8 cellular contexts compared by ENCODE assay signal in genomic region chr10:50503156-50503555, GRCh38.
A peak's percentile ranks its signal among the peaks of the same experiment; 100 is the strongest.
DNase-seq lines count a peak whose midpoint lies in the region; ATAC-seq, FAIRE-seq and TF ChIP-seq lines count a peak whose summit lies in the region.
"Not testable (repeated sequence)": the region's sequence is repeated elsewhere in the genome, so short reads cannot be mapped to it uniquely, and the experiment has no call there.

No MANE protein-coding gene starts in this region.

- peaks cover 13% of the 10 kb centered on the region for H4K20me1 ChIP-seq in astrocyte (ENCODE audit: insufficient read depth, low read length)

- not testable (repeated sequence) for H4K8ac ChIP-seq in mesendoderm (ENCODE audit: low read depth, low read length)

- not testable (repeated sequence) for H2AK5ac ChIP-seq in mesendoderm (ENCODE audit: low read length)

- H3K18ac ChIP-seq in mesendoderm (ENCODE audit: low read length), result not testable (repeated sequence)

- H3K27ac ChIP-seq in CD4-positive, alpha-beta T cell (ENCODE audit: low read depth, low read length); astrocyte (ENCODE audit: low read depth, low read length): not testable (repeated sequence)
- H3K27ac ChIP-seq in RWPE1 (peak overlapping the region; percentile 63), cingulate gyrus (ENCODE audit: low read depth, low read length) (peak overlapping the region; percentile 57), esophagus squamous epithelium (peak overlapping the region; percentile 43 to 73 (median 56)), mesendoderm (ENCODE audit: low read depth, low read length) (peak overlapping the region; percentile 55)

- not testable (repeated sequence) for H2BK120ac ChIP-seq in mesendoderm (ENCODE audit: low read depth, low read length)

- H3K4me2 ChIP-seq in astrocyte (ENCODE audit: low read length); mesendoderm (ENCODE audit: low read length): not testable (repeated sequence)

- peak overlapping the region; percentile 23 for H3K4me3 Mint-ChIP-seq in CD4-positive, alpha-beta T cell
- not testable (repeated sequence) for H3K4me3 Mint-ChIP-seq in astrocyte (ENCODE audit: unreplicated experiment); stimulated activated effector memory CD8-positive, alpha-beta T cell treated with anti-CD3 and anti-CD28 coated beads, Interleukin-12 subunit alpha, Interleukin-12 subunit beta, amount 100 ng/mL, for 72 hours; type B pancreatic cell

- H2BK15ac ChIP-seq in mesendoderm (replicated peaks; ENCODE audit: low read depth), result not testable (repeated sequence)

- not testable (repeated sequence) for H3K4me3 ChIP-seq in astrocyte (ENCODE audit: insufficient read depth, low read depth, low read length); esophagus squamous epithelium; mesendoderm (ENCODE audit: low read length)

- not testable (repeated sequence) for DNase-seq in CD4-positive, alpha-beta T cell; RWPE1 (ENCODE audit: low spot score); astrocyte (ENCODE audit: low read depth); esophagus squamous epithelium (lab: John Stamatoyannopoulos, UW); stimulated activated effector memory CD8-positive, alpha-beta T cell treated with anti-CD3 and anti-CD28 coated beads, Interleukin-12 subunit alpha, Interleukin-12 subunit beta, amount 100 ng/mL, for 72 hours (ENCODE audit: low spot score in 2 of 2); type B pancreatic cell (ENCODE audit: extremely low spot score, unreplicated experiment)
- DNase-seq in mesendoderm, result peak; percentile 64

- not testable (repeated sequence) for ATAC-seq in CD4-positive, alpha-beta T cell (ENCODE audit: poor library complexity); stimulated activated effector memory CD8-positive, alpha-beta T cell treated with anti-CD3 and anti-CD28 coated beads, Interleukin-12 subunit alpha, Interleukin-12 subunit beta, amount 100 ng/mL, for 72 hours

- CTCF ChIA-PET in CD4-positive, alpha-beta T cell (lab: Charles Lee), result interaction anchor here (1.3 kb wide), 1 partner anchor 10 kb away, joined by 4 read pairs; no protein-coding TSS in a partner anchor
- CTCF ChIA-PET in RWPE1 (lab: Yijun Ruan, JAX), result interaction anchor here (0.6 kb wide), 1 partner anchor 115 kb away, joined by 3 read pairs; no protein-coding TSS in a partner anchor

- H3K36me3 Mint-ChIP-seq in CD4-positive, alpha-beta T cell (ENCODE audit: low read depth), result peaks cover 12% of the 10 kb centered on the region
- H3K36me3 Mint-ChIP-seq in astrocyte (ENCODE audit: low read depth, unreplicated experiment); stimulated activated effector memory CD8-positive, alpha-beta T cell treated with anti-CD3 and anti-CD28 coated beads, Interleukin-12 subunit alpha, Interleukin-12 subunit beta, amount 100 ng/mL, for 72 hours; type B pancreatic cell: not testable (repeated sequence)

- H3K36me3 ChIP-seq in astrocyte (ENCODE audit: insufficient read depth, low read length); esophagus squamous epithelium; mesendoderm (ENCODE audit: control insufficient read depth, insufficient read depth, low read length): not testable (repeated sequence)

- H3K4ac ChIP-seq in mesendoderm (ENCODE audit: low read depth, low read length), result not testable (repeated sequence)

- H3K4me1 Mint-ChIP-seq in CD4-positive, alpha-beta T cell (ENCODE audit: low read depth), result peaks cover 71% of the 10 kb centered on the region
- H3K4me1 Mint-ChIP-seq in astrocyte (ENCODE audit: low read depth, unreplicated experiment); type B pancreatic cell (ENCODE audit: unreplicated experiment): not testable (repeated sequence)
- H3K4me1 Mint-ChIP-seq in stimulated activated effector memory CD8-positive, alpha-beta T cell treated with anti-CD3 and anti-CD28 coated beads, Interleukin-12 subunit alpha, Interleukin-12 subunit beta, amount 100 ng/mL, for 72 hours, result peaks cover 59% of the 10 kb centered on the region

- intact Hi-C loops in CD4-positive, alpha-beta T cell (cut with DNase I, micrococcal nuclease); esophagus squamous epithelium (cut with DNase I): not testable (repeated sequence)

- TF ChIP-seq CTCF in CD4-positive, alpha-beta T cell (IDR thresholded peaks at IDR 0.05); RWPE1 (conservative IDR thresholded peaks at IDR 0.05; ENCODE audit: low read depth); astrocyte (IDR thresholded peaks at IDR 0.05; ENCODE audit: insufficient read depth, low read depth, low read length); esophagus squamous epithelium (IDR thresholded peaks at IDR 0.05); type B pancreatic cell (conservative IDR thresholded peaks at IDR 0.05): not testable (repeated sequence)

- H3K27me3 Mint-ChIP-seq in CD4-positive, alpha-beta T cell; astrocyte (ENCODE audit: low read depth, unreplicated experiment); type B pancreatic cell: not testable (repeated sequence)

- H3K79me2 ChIP-seq in astrocyte (ENCODE audit: insufficient read depth, low read length); mesendoderm (ENCODE audit: control insufficient read depth, insufficient read depth, low read length): not testable (repeated sequence)

- not testable (repeated sequence) for H3K4me1 ChIP-seq in astrocyte (ENCODE audit: insufficient read depth, low read length); mesendoderm (ENCODE audit: control insufficient read depth, low read depth, low read length)
- peaks cover 4 to 40% (median 10%) of the 10 kb centered on the region in 3 donors for H3K4me1 ChIP-seq in esophagus squamous epithelium

- H3K9ac ChIP-seq in astrocyte (ENCODE audit: low read length); mesendoderm (ENCODE audit: low read length): not testable (repeated sequence)

- H3K9me3 Mint-ChIP-seq in CD4-positive, alpha-beta T cell; astrocyte (ENCODE audit: unreplicated experiment); stimulated activated effector memory CD8-positive, alpha-beta T cell treated with anti-CD3 and anti-CD28 coated beads, Interleukin-12 subunit alpha, Interleukin-12 subunit beta, amount 100 ng/mL, for 72 hours; type B pancreatic cell: not testable (repeated sequence)

- peak overlapping the region; percentile 36 for H3K56ac ChIP-seq in mesendoderm (ENCODE audit: low read length)

- not testable (repeated sequence) for TF ChIP-seq POLR2A in esophagus squamous epithelium (IDR thresholded peaks at IDR 0.05)

- not testable (repeated sequence) for H4K5ac ChIP-seq in mesendoderm (ENCODE audit: low read length)

- not testable (repeated sequence) for H3K27me3 ChIP-seq in CD4-positive, alpha-beta T cell (ENCODE audit: control insufficient read depth, insufficient read depth, low read length); astrocyte (ENCODE audit: insufficient read depth, low read length); esophagus squamous epithelium; mesendoderm (ENCODE audit: insufficient read depth, low read length, poor library complexity)

- 88 to 95% methylated on average over 4 of the region's 4 CpGs for WGBS in esophagus squamous epithelium, 2 donors
- no CpG with 5 or more reads among the region's 4 CpGs for WGBS in mesendoderm (ENCODE audit: extremely low coverage, insufficient coverage, low lambda C conversion rate)

- H3K23ac ChIP-seq in mesendoderm (ENCODE audit: low read length), result not testable (repeated sequence)

- H3K9me3 ChIP-seq in CD4-positive, alpha-beta T cell (ENCODE audit: control insufficient read depth, low read length); astrocyte (ENCODE audit: insufficient read depth, low read depth, low read length); esophagus squamous epithelium: not testable (repeated sequence)

- H3K27ac Mint-ChIP-seq in CD4-positive, alpha-beta T cell, result peak overlapping the region; percentile 58
- not testable (repeated sequence) for H3K27ac Mint-ChIP-seq in astrocyte (ENCODE audit: unreplicated experiment)
- peak overlapping the region; percentile 78 for H3K27ac Mint-ChIP-seq in stimulated activated effector memory CD8-positive, alpha-beta T cell treated with anti-CD3 and anti-CD28 coated beads, Interleukin-12 subunit alpha, Interleukin-12 subunit beta, amount 100 ng/mL, for 72 hours
- H3K27ac Mint-ChIP-seq in type B pancreatic cell, result peak overlapping the region; percentile 93

- H2BK5ac ChIP-seq in mesendoderm (ENCODE audit: low read length), result not testable (repeated sequence)

- H3K79me1 ChIP-seq in mesendoderm (ENCODE audit: low read length), result not testable (repeated sequence)

- H2AFZ ChIP-seq in astrocyte (ENCODE audit: low read depth, low read length), result not testable (repeated sequence)

- peak; percentile 9 for FAIRE-seq in astrocyte (lab: Jason Lieb, UNC)

- POLR2A ChIA-PET in CD4-positive, alpha-beta T cell (lab: Charles Lee), result interaction anchor here (1.5 to 2.9 kb wide), 2 partner anchors 10 to 121 kb away, joined by 3 to 10 read pairs; partner anchors contain the start of gene SGMS1
- POLR2A ChIA-PET in RWPE1 (lab: Yijun Ruan, JAX; ENCODE audit: low non-redundant PET), result not testable (repeated sequence)
